8 cellular contexts compared by ENCODE assay signal in the genomic region with DNA sequence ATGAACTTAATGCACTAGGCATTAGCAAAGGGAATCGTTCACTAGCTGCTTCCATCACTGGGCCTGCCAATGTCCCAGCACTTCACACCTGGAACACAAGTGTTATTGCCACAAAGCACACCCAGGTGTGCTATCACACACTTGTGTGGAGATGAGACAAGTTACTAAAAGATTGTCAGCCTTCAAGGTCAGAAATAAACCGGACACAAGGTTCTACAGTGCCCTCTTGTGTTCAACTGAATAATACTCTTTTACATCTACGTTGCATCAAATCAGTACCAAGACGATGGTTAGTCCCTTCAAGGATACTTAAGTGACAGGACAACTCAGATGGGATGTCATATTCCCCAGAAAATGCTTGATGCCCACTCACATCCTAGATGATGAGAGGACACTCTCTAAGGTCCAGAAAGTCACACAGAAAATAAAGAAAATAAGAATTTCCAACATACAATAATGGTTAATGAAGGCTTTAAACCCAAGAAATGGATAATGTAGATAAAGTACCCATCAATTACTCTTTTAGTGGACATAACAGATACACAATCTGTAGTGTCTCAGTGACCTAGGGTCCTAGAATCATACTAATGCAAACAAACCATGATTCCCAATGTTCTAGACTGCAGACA. TPM values are rescaled to one million over a fixed set of nuclear protein-coding genes. Genes with fewer than 3 reads are reported as not detected.
DNase-seq lines count a peak whose midpoint lies in the region; ATAC-seq and TF ChIP-seq lines count a peak whose summit lies in the region.

No MANE protein-coding gene starts in this region.

- no peak overlapping the region for H3K27ac ChIP-seq in sigmoid colon

- DNase-seq in NOMO-1 treated with DMSO at 0.1 percent for 48 hours (lab: John Stamatoyannopoulos, UW; ENCODE audit: unreplicated experiment): peak; percentile 16
- DNase-seq in NOMO-1 treated with dmso at 0.1 percent for 144 hours (lab: John Stamatoyannopoulos, UW; ENCODE audit: unreplicated experiment): no peak
- no peak for DNase-seq in LNCaP clone FGC (ENCODE audit: low read depth)
- DNase-seq in activated CD8-positive, alpha-beta T cell treated with anti-CD3 and anti-CD28 coated beads, Interleukin-2, amount 10 ng/mL, durations not matched to agents 7 days and 5 days: no peak
- no peak for DNase-seq in left ventricle myocardium superior
- DNase-seq in sigmoid colon: no peak
- DNase-seq in NCI-H774 (lab: John Stamatoyannopoulos, UW): no peak

- no peaks in the 10 kb centered on the region for H3K9me3 Mint-ChIP-seq in activated CD8-positive, alpha-beta T cell treated with anti-CD3 and anti-CD28 coated beads, Interleukin-2, amount 10 ng/mL, durations not matched to agents 7 days and 5 days (ENCODE audit: insufficient read depth)

- ATAC-seq in activated CD8-positive, alpha-beta T cell treated with anti-CD3 and anti-CD28 coated beads, Interleukin-2, amount 10 ng/mL, durations not matched to agents 7 days and 5 days: peak; percentile 50
- peak; percentile 58 for ATAC-seq in left ventricle myocardium superior
- ATAC-seq in HG03457 (IDR thresholded peaks at IDR 0.05; ENCODE audit: unreplicated experiment): no peak

- WGBS in sigmoid colon, 2 donors: 32 to 34% methylated on average over 4 of the region's 4 CpGs

- POLR2A ChIA-PET in activated CD8-positive, alpha-beta T cell treated with anti-CD3 and anti-CD28 coated beads, Interleukin-2, amount 10 ng/mL, durations not matched to agents 7 days and 5 days (lab: Charles Lee): interaction anchor here (1.4 kb wide), 1 partner anchor 12 kb away, joined by 3 read pairs; no protein-coding TSS in a partner anchor

- no peak overlapping the region for H3K4me3 Mint-ChIP-seq in activated CD8-positive, alpha-beta T cell treated with anti-CD3 and anti-CD28 coated beads, Interleukin-2, amount 10 ng/mL, durations not matched to agents 7 days and 5 days

- H3K27ac Mint-ChIP-seq in activated CD8-positive, alpha-beta T cell treated with anti-CD3 and anti-CD28 coated beads, Interleukin-2, amount 10 ng/mL, durations not matched to agents 7 days and 5 days: peak overlapping the region; percentile 31

- H3K4me1 Mint-ChIP-seq in activated CD8-positive, alpha-beta T cell treated with anti-CD3 and anti-CD28 coated beads, Interleukin-2, amount 10 ng/mL, durations not matched to agents 7 days and 5 days (ENCODE audit: low read depth): peaks cover 11% of the 10 kb centered on the region

- H3K36me3 ChIP-seq in sigmoid colon: peaks cover 9 to 62% (median 33%) of the 10 kb centered on the region in 4 donors

- no peaks in the 10 kb centered on the region for H3K4me1 ChIP-seq in sigmoid colon

- TF ChIP-seq CTCF in LNCaP clone FGC (IDR thresholded peaks at IDR 0.05; ENCODE audit: control insufficient read depth, extremely low read depth, insufficient read depth): peak; percentile 63
- peak in 3 of 4 experiments; percentile 51 to 58 (median 57) for TF ChIP-seq CTCF in sigmoid colon (IDR thresholded peaks at IDR 0.05)

- H3K36me3 Mint-ChIP-seq in activated CD8-positive, alpha-beta T cell treated with anti-CD3 and anti-CD28 coated beads, Interleukin-2, amount 10 ng/mL, durations not matched to agents 7 days and 5 days (ENCODE audit: low read depth): peaks cover 75% of the 10 kb centered on the region

- H3K27me3 Mint-ChIP-seq in activated CD8-positive, alpha-beta T cell treated with anti-CD3 and anti-CD28 coated beads, Interleukin-2, amount 10 ng/mL, durations not matched to agents 7 days and 5 days (ENCODE audit: low read depth): no peaks in the 10 kb centered on the region

- CTCF ChIA-PET in activated CD8-positive, alpha-beta T cell treated with anti-CD3 and anti-CD28 coated beads, Interleukin-2, amount 10 ng/mL, durations not matched to agents 7 days and 5 days (lab: Charles Lee): interaction anchor here (0.6 to 2.2 kb wide), 19 partner anchors 9 to 319 kb away, joined by 3 to 12 read pairs (median 4); partner anchors contain the start of gene GLG1

- TF ChIP-seq EP300 in sigmoid colon (IDR thresholded peaks at IDR 0.05): no peak

- no peak for TF ChIP-seq POLR2A in sigmoid colon (IDR thresholded peaks at IDR 0.05)

- no peaks in the 10 kb centered on the region for H3K27me3 ChIP-seq in sigmoid colon

- no peaks in the 10 kb centered on the region for H3K9me3 ChIP-seq in sigmoid colon

- intact Hi-C loops in left ventricle myocardium superior (cut with micrococcal nuclease): loop anchor here (10.0 kb wide), 1 partner anchor 149 kb away; no protein-coding TSS in a partner anchor
- intact Hi-C loops in sigmoid colon (cut with DNase I): no loop called here

- H3K4me3 ChIP-seq in LNCaP clone FGC (ENCODE audit: low read depth, low read length) (no peak overlapping the region), sigmoid colon (no peak overlapping the region)

RNA-seq across cellular contexts. Expression of gene GLG1, which starts 16.4 kb away (rescaled TPM):
- 100 to 1,000 TPM; 110 to 112 TPM for total RNA-seq in activated CD8-positive, alpha-beta T cell treated with anti-CD3 and anti-CD28 coated beads, Interleukin-2, amount 10 ng/mL, durations not matched to agents 7 days and 5 days
- 80.0 TPM for total RNA-seq in left ventricle myocardium superior
- total RNA-seq in sigmoid colon: 100 to 1,000 TPM in 2 of 4 donors, 10 to 100 TPM in 2; 78.7 to 138 (median 98.3) TPM
- 10 to 100 TPM in 1 of 3 donors, 1 to 10 TPM in 2; 4.2 to 59.2 (median 9.2) TPM for polyA plus RNA-seq in sigmoid colon

RNA-seq across cellular contexts. Expression of gene RFWD3, which starts 43.3 kb away (rescaled TPM):
- total RNA-seq in activated CD8-positive, alpha-beta T cell treated with anti-CD3 and anti-CD28 coated beads, Interleukin-2, amount 10 ng/mL, durations not matched to agents 7 days and 5 days: 100 to 1,000 TPM; 119 to 120 TPM
- total RNA-seq in left ventricle myocardium superior: 4.6 TPM
- total RNA-seq in sigmoid colon: 10 to 100 TPM in 2 of 4 donors, 1 to 10 TPM in 2; 8.0 to 14.6 (median 10.4) TPM
- polyA plus RNA-seq in sigmoid colon: 10 to 100 TPM in 1 of 3 donors, 1 to 10 TPM in 2; 4.2 to 14.9 (median 9.0) TPM

Comparison
In these comparisons a context has a peak if more than half of its experiments do, and no peak if none do; other contexts are left out.
1. RNA of gene RFWD3, which starts 43.3 kb away (total RNA-seq): 119 to 120 TPM in activated CD8-positive, alpha-beta T cell treated with anti-CD3 and anti-CD28 coated beads, Interleukin-2, amount 10 ng/mL, durations not matched to agents 7 days and 5 days; 8.0 to 14.6 TPM in sigmoid colon and 4.6 TPM in left ventricle myocardium superior (single experiment); every median in the first group is over 4 times any median in the second.